Comparison of ENCODE assay signal across 9 cellular contexts in the genomic region with DNA sequence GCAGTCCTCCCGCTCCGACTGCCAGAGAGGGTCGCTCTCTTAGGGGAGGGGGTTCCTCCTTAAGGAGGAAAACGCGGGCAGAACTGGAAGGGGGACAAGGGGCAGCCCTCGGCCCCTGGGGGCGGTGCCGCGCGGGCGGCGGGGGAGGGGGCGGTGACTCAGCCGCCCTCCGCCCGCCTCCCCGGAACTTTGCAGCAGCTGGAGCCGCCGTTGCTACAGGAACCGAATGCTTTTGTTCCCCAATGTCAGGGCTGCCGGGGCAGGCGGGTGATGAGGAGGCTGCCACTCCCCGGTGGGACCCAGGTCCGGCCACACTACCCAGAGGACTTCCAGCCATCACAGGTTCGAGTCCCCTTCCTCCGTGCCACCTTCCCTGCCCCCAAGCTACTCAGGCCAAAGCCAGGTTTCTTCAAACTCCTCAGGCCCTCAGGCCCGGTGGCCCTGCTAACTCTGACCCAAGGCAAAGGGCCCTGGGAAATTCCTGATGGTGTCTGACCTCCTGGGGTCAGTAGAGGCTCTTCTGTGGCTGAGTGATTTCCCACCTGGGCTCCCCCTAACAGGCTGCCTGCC. TPM values are rescaled to one million over a fixed set of nuclear protein-coding genes. Genes with fewer than 3 reads are reported as not detected.
A peak's percentile ranks its signal among the peaks of the same experiment; 100 is the strongest.
DNase-seq lines count a peak whose midpoint lies in the region; ATAC-seq, FAIRE-seq and TF ChIP-seq lines count a peak whose summit lies in the region.
"Had no signal": no experiment of that assay in that cellular context is flagged by ENCODE, and none has a peak within 500 bp of the region (broad histone marks: within the 10 kb centered on the region; RNA-seq: fewer than 3 reads in every experiment).

No MANE protein-coding gene starts in this region.

- no peak overlapping the region for H3K27ac Mint-ChIP-seq in activated T-helper 2 cell treated with anti-CD3 and anti-CD28 coated beads, Interferon-gamma antibody, Interleukin-2, Interleukin-4, amounts not matched to agents 10 μg/mL and 5 μg/mL and 100 μg/mL, durations not matched to agents 14 hours and 24 hours and 36 hours
- no peak overlapping the region for H3K27ac Mint-ChIP-seq in neural crest cell (ENCODE audit: unreplicated experiment)

- no peak for TF ChIP-seq POLR2A in A549 (IDR thresholded peaks at IDR 0.05; ENCODE audit: low read length)

- H3K4me1 ChIP-seq in A549 (peaks cover 40% of the 10 kb centered on the region), Panc1 (ENCODE audit: control insufficient read depth, insufficient read depth, low read length) (peaks cover 42% of the 10 kb centered on the region), tibial artery (peaks cover 0 to 45% (median 39%) of the 10 kb centered on the region in 4 donors)

- no peak for TF ChIP-seq RAD21 in A549 (conservative IDR thresholded peaks at IDR 0.05 in 1 of 2, IDR thresholded peaks at IDR 0.05 in 1 of 2)

- peak overlapping the region; percentile 30 for H3K4me3 Mint-ChIP-seq in activated T-helper 2 cell treated with anti-CD3 and anti-CD28 coated beads, Interferon-gamma antibody, Interleukin-2, Interleukin-4, amounts not matched to agents 10 μg/mL and 5 μg/mL and 100 μg/mL, durations not matched to agents 14 hours and 24 hours and 36 hours (ENCODE audit: low read depth)
- H3K4me3 Mint-ChIP-seq in neural crest cell, result peak overlapping the region; percentile 83

- H3K27me3 ChIP-seq in H7 (ENCODE audit: control insufficient read depth, insufficient read depth, low read length) (peaks cover 27% of the 10 kb centered on the region), Panc1 (ENCODE audit: control insufficient read depth, insufficient read depth, low read length) (no peaks in the 10 kb centered on the region), tibial artery (peaks cover 0 to 28% of the 10 kb centered on the region in 2 donors)

- DNase-seq in A549 (ENCODE audit: low read depth in 1 of 2, low spot score in 1 of 2), result peak; percentile 58 to 65
- peak; percentile 96 for DNase-seq in H7
- no peak for DNase-seq in Panc1 (ENCODE audit: low read depth, low spot score)
- peak; percentile 52 for DNase-seq in activated T-helper 2 cell treated with anti-CD3 and anti-CD28 coated beads, Interferon-gamma antibody, Interleukin-2, Interleukin-4, amounts not matched to agents 10 μg/mL and 5 μg/mL and 100 μg/mL, durations not matched to agents 14 hours and 24 hours and 36 hours (ENCODE audit: low spot score)
- peak; percentile 42 for DNase-seq in fibroblast of the aortic adventitia (ENCODE audit: low read depth)
- DNase-seq in neural crest cell (ENCODE audit: low read depth, low spot score), result peak; percentile 62
- peak; percentile 49 to 75 for DNase-seq in tibial artery

- POLR2A ChIA-PET in A549 (lab: Yijun Ruan, JAX), result interaction anchor here (1.0 to 1.3 kb wide), 3 partner anchors 10 to 100 kb away, joined by 3 to 6 read pairs (median 3); no protein-coding TSS in a partner anchor
- POLR2A ChIA-PET in Panc1 (lab: Charles Lee), result interaction anchor here (0.5 to 2.2 kb wide), 4 partner anchors 28 to 355 kb away, joined by 3 to 21 read pairs (median 4); no protein-coding TSS in a partner anchor

- no peaks in the 10 kb centered on the region for H3K36me3 Mint-ChIP-seq in activated T-helper 2 cell treated with anti-CD3 and anti-CD28 coated beads, Interferon-gamma antibody, Interleukin-2, Interleukin-4, amounts not matched to agents 10 μg/mL and 5 μg/mL and 100 μg/mL, durations not matched to agents 14 hours and 24 hours and 36 hours (ENCODE audit: low read depth)
- H3K36me3 Mint-ChIP-seq in neural crest cell (ENCODE audit: low read depth), result no peaks in the 10 kb centered on the region

- H3K9me3 ChIP-seq in A549 (no peaks in the 10 kb centered on the region), Panc1 (ENCODE audit: control insufficient read depth, insufficient read depth, low read depth, low read length) (no peaks in the 10 kb centered on the region), tibial artery (no peaks in the 10 kb centered on the region)
- H3K9me3 ChIP-seq: neutrophil had no signal

- 4% methylated on average over 5 of the region's 27 CpGs for WGBS in A549 (ENCODE audit: missing lambda C conversion rate)

- peaks cover 13% of the 10 kb centered on the region for H3K4me1 Mint-ChIP-seq in activated T-helper 2 cell treated with anti-CD3 and anti-CD28 coated beads, Interferon-gamma antibody, Interleukin-2, Interleukin-4, amounts not matched to agents 10 μg/mL and 5 μg/mL and 100 μg/mL, durations not matched to agents 14 hours and 24 hours and 36 hours (ENCODE audit: low read depth)
- peaks cover 34% of the 10 kb centered on the region for H3K4me1 Mint-ChIP-seq in neural crest cell

- CTCF ChIA-PET in A549 (lab: Yijun Ruan, JAX), result interaction anchor here (0.9 to 14.7 kb wide), 8 partner anchors 11 to 99 kb away, joined by 3 to 242 read pairs (median 4); no protein-coding TSS in a partner anchor
- CTCF ChIA-PET in Panc1 (lab: Charles Lee), result interaction anchor here (0.7 to 1.1 kb wide), 3 partner anchors 9 to 81 kb away, joined by 4 to 10 read pairs (median 7); no protein-coding TSS in a partner anchor

- FAIRE-seq in A549 (lab: Jason Lieb, UNC), result no peak

- H3K9me3 Mint-ChIP-seq in activated T-helper 2 cell treated with anti-CD3 and anti-CD28 coated beads, Interferon-gamma antibody, Interleukin-2, Interleukin-4, amounts not matched to agents 10 μg/mL and 5 μg/mL and 100 μg/mL, durations not matched to agents 14 hours and 24 hours and 36 hours, result no peaks in the 10 kb centered on the region
- no peaks in the 10 kb centered on the region for H3K9me3 Mint-ChIP-seq in neural crest cell

- H3K27ac ChIP-seq in A549 (peak overlapping the region; percentile 89 to 98), Panc1 (ENCODE audit: low read length) (peak overlapping the region; percentile 89), tibial artery (peak overlapping the region in 1 of 2 donors; percentile 50)
- H3K27ac ChIP-seq: neutrophil had no signal

- H3K4me3 ChIP-seq in A549, result peak overlapping the region; percentile 80
- H3K4me3 ChIP-seq in H7 (ENCODE audit: insufficient read depth, low read depth, low read length), result peak overlapping the region; percentile 86
- peak overlapping the region; percentile 56 to 82 for H3K4me3 ChIP-seq in Panc1 (ENCODE audit: low read depth in 2 of 2, low read length in 2 of 2)
- H3K4me3 ChIP-seq in fibroblast of the aortic adventitia (ENCODE audit: low read depth, low read length), result peak overlapping the region; percentile 63
- peak overlapping the region; percentile 46 to 56 for H3K4me3 ChIP-seq in tibial artery

- peak; percentile 14 to 45; a peak in 3 of 6 replicates for ATAC-seq in A549
- peak; percentile 47 for ATAC-seq in Panc1
- no peak for ATAC-seq in HG02623 (IDR thresholded peaks at IDR 0.05; ENCODE audit: unreplicated experiment)

- intact Hi-C loops in Panc1 (cut with micrococcal nuclease; ENCODE audit: unreplicated experiment) (no loop called here), tibial artery (cut with DNase I; ENCODE audit: low total_unique reads) (loop anchor here (10.0 kb wide), 1 partner anchor 204 kb away; no protein-coding TSS in a partner anchor)
- intact Hi-C loops in activated T-helper 2 cell treated with anti-CD3 and anti-CD28 coated beads, Interferon-gamma antibody, Interleukin-2, Interleukin-4, amounts not matched to agents 10 μg/mL and 5 μg/mL and 100 μg/mL, durations not matched to agents 14 hours and 24 hours and 36 hours (cut with micrococcal nuclease), result loop anchor here (1.0 to 10.0 kb wide), 2 partner anchors 28 to 116 kb away; partner anchors contain the start of gene PEF1

- H3K4me2 ChIP-seq in A549, result peak overlapping the region; percentile 99

- TF ChIP-seq CTCF in A549 (IDR thresholded peaks at IDR 0.05) (no peak), Panc1 (IDR thresholded peaks at IDR 0.05) (no peak), fibroblast of the aortic adventitia (IDR thresholded peaks at IDR 0.05; ENCODE audit: insufficient read depth, low read length) (no peak), neural crest cell (conservative IDR thresholded peaks at IDR 0.05) (no peak), tibial artery (IDR thresholded peaks at IDR 0.05) (no peak)

- in situ Hi-C loops in Panc1 (cut with HindIII; ENCODE audit: low pct_unique_long_range_greater_than_20kb, low sequenced_read_pairs), result no loop called here

- H3K36me3 ChIP-seq in H7 (replicated peaks; ENCODE audit: control insufficient read depth, insufficient read depth, low read length), result no peaks in the 10 kb centered on the region
- no peaks in the 10 kb centered on the region; the same call in 1 of the 2 replicates for H3K36me3 ChIP-seq in Panc1 (ENCODE audit: control insufficient read depth, insufficient read depth, low read length)
- H3K36me3 ChIP-seq in tibial artery, result no peaks in the 10 kb centered on the region
- H3K36me3 ChIP-seq: neutrophil had no signal

- no TSS peak for BruUV-seq in Panc1 (replicated peaks; lab: Mats Ljungman, UMichigan)

- peaks cover 51% of the 10 kb centered on the region for H3K27me3 Mint-ChIP-seq in activated T-helper 2 cell treated with anti-CD3 and anti-CD28 coated beads, Interferon-gamma antibody, Interleukin-2, Interleukin-4, amounts not matched to agents 10 μg/mL and 5 μg/mL and 100 μg/mL, durations not matched to agents 14 hours and 24 hours and 36 hours (ENCODE audit: low read depth)
- H3K27me3 Mint-ChIP-seq in neural crest cell (ENCODE audit: low read depth), result peaks cover 21% of the 10 kb centered on the region

- TF ChIP-seq EP300 in A549 (IDR thresholded peaks at IDR 0.05), result no peak

RNA-seq across cellular contexts. Expression of gene ADGRB2, which starts 3.2 kb away (rescaled TPM):
- polyA plus RNA-seq in A549 (2011; rRNA removed), result 2.3 and 2.7 TPM in 2 replicates
- 6.5 and 9.5 TPM in 2 replicates for polyA plus RNA-seq in A549 (2012; cell fraction: cytosol; rRNA removed)
- 28.3 and 34.0 TPM in 2 replicates for polyA plus RNA-seq in A549 (2012; cell fraction: nucleus; rRNA removed)
- polyA plus RNA-seq in A549 (2017; fragmentation: RNase III; extraction: RNeasy Plus Mini Kit Qiagen cat#74134 plus additional on column Dnase treatment), result 6.3 to 7.0 TPM (median 6.6 TPM) in 3 replicates
- 2.5 and 3.3 TPM in 2 replicates for polyA minus RNA-seq in A549 (2011; rRNA and poly(A)+ RNA removed)
- 28.0 and 39.8 TPM in 2 replicates for total RNA-seq in H7 (2014; rRNA removed; shearing (Covaris generic))
- total RNA-seq in Panc1 (2021; ENCODE audit: unreplicated experiment), result 34.8 TPM
- polyA plus RNA-seq in Panc1 (2012; ENCODE audit: insufficient read length), result 31.5 TPM
- total RNA-seq in activated T-helper 2 cell treated with anti-CD3 and anti-CD28 coated beads, Interferon-gamma antibody, Interleukin-2, Interleukin-4, amounts not matched to agents 10 μg/mL and 5 μg/mL and 100 μg/mL, durations not matched to agents 14 hours and 24 hours and 36 hours, result 5.4 and 6.0 TPM in 2 replicates
- total RNA-seq in fibroblast of the aortic adventitia (ENCODE audit: low replicate concordance), result 7.9 and 11.3 TPM in 2 replicates
- total RNA-seq in neural crest cell, result 17.8 and 18.8 TPM in 2 replicates

RNA-seq across cellular contexts. Expression of gene SPOCD1, which starts 54.8 kb away (rescaled TPM):
- polyA plus RNA-seq in A549 (2011; rRNA removed), result 0.98 and 1.2 TPM in 2 replicates
- 1.2 and 2.4 TPM in 2 replicates for polyA plus RNA-seq in A549 (2012; cell fraction: cytosol; rRNA removed)
- polyA plus RNA-seq in A549 (2012; cell fraction: nucleus; rRNA removed), result 5.9 and 7.2 TPM in 2 replicates
- polyA plus RNA-seq in A549 (2017; fragmentation: RNase III; extraction: RNeasy Plus Mini Kit Qiagen cat#74134 plus additional on column Dnase treatment), result 4.8 to 6.4 TPM (median 5.5 TPM) in 3 replicates
- polyA minus RNA-seq in A549 (2011; rRNA and poly(A)+ RNA removed), result 1.7 and 1.8 TPM in 2 replicates
- 1.8 and 3.5 TPM in 2 replicates for total RNA-seq in H7 (2014; rRNA removed; shearing (Covaris generic))
- 0.54 TPM for total RNA-seq in Panc1 (2021; ENCODE audit: unreplicated experiment)
- polyA plus RNA-seq in Panc1 (2012; ENCODE audit: insufficient read length), result 0.22 TPM
- 0.07 TPM in 1 of 2 replicates, not detected in the other for total RNA-seq in activated T-helper 2 cell treated with anti-CD3 and anti-CD28 coated beads, Interferon-gamma antibody, Interleukin-2, Interleukin-4, amounts not matched to agents 10 μg/mL and 5 μg/mL and 100 μg/mL, durations not matched to agents 14 hours and 24 hours and 36 hours
- total RNA-seq in fibroblast of the aortic adventitia (ENCODE audit: low replicate concordance), result 3.4 and 37.2 TPM in 2 replicates
- 0.56 and 0.61 TPM in 2 replicates for total RNA-seq in neural crest cell

RNA-seq across cellular contexts. Expression of gene COL16A1, which starts 57.2 kb away (rescaled TPM):
- polyA plus RNA-seq in A549 (2011; rRNA removed), result 1.4 and 1.5 TPM in 2 replicates
- 2.4 and 3.5 TPM in 2 replicates for polyA plus RNA-seq in A549 (2012; cell fraction: cytosol; rRNA removed)
- polyA plus RNA-seq in A549 (2012; cell fraction: nucleus; rRNA removed), result 15.3 and 19.1 TPM in 2 replicates
- 8.1 to 11.1 TPM (median 10.4 TPM) in 3 replicates for polyA plus RNA-seq in A549 (2017; fragmentation: RNase III; extraction: RNeasy Plus Mini Kit Qiagen cat#74134 plus additional on column Dnase treatment)
- polyA minus RNA-seq in A549 (2011; rRNA and poly(A)+ RNA removed), result 0.95 and 1.4 TPM in 2 replicates
- 10.3 and 13.8 TPM in 2 replicates for total RNA-seq in H7 (2014; rRNA removed; shearing (Covaris generic))
- 7.6 TPM for total RNA-seq in Panc1 (2021; ENCODE audit: unreplicated experiment)
- 3.5 TPM for polyA plus RNA-seq in Panc1 (2012; ENCODE audit: insufficient read length)
- total RNA-seq in activated T-helper 2 cell treated with anti-CD3 and anti-CD28 coated beads, Interferon-gamma antibody, Interleukin-2, Interleukin-4, amounts not matched to agents 10 μg/mL and 5 μg/mL and 100 μg/mL, durations not matched to agents 14 hours and 24 hours and 36 hours, result not detected in 2 replicates
- 101 and 133 TPM in 2 replicates for total RNA-seq in fibroblast of the aortic adventitia (ENCODE audit: low replicate concordance)
- total RNA-seq in neural crest cell, result 0.72 and 0.80 TPM in 2 replicates
